In the genomic region with DNA sequence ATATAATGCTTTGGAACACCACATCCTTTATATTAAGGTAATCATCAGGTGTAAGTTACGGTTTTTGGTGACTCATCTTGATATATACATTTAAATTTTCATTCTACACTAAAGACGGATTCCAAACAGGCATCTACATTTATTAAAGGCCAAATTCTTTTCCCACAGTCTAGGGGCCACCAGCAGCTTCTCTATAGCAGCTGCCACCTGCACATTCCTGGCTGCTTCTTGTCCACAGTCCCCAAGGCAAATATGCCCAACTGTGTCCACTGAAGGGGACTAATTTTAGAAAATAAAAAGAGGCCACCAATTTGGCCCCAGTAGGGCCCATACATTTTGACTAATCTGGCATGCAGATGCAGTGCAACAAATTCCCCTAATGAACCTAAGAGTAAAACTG, we compare ENCODE assay signal across 10 cellular contexts.
"Had no signal": no experiment of that assay in that cellular context is flagged by ENCODE, and none has a peak within 500 bp of the region (broad histone marks: within the 10 kb centered on the region; RNA-seq: fewer than 3 reads in every experiment).

No MANE protein-coding gene starts in this region.

- H3K9me3 ChIP-seq: HAP-1 had no signal

- DNase-seq: GM23248, GOT3, H7, HFFc6, IMR-90, KG1 had no signal

- FAIRE-seq: HTR-8/SVneo, K562 had no signal

- H2AFZ ChIP-seq: GM23248 had no signal

- H3K9ac ChIP-seq: GM23248 had no signal

- H3K27ac ChIP-seq: GM23248 had no signal

- ATAC-seq: HCT116, K562 had no signal

- H3K4me3 ChIP-seq: GM23248, HAP-1, K562 had no signal

- H3K36me3 ChIP-seq: HAP-1 had no signal
